Comparison of ENCODE assay signal across 1 cellular context in genomic region chr2:98240796-98241398, GRCh38.
TF ChIP-seq lines count a peak whose summit lies in the region.

No MANE protein-coding gene starts in this region.

TF ChIP-seq in GM23338, 12 proteins besides CTCF, POLR2A, EP300 and RAD21 (continued from another document):
- no peak for TF ChIP-seq ZNF462 (CRISPR knock-in tag; IDR thresholded peaks at IDR 0.05)
- TF ChIP-seq REST (IDR thresholded peaks at IDR 0.05; ENCODE audit: unreplicated experiment) = no peak
- TF ChIP-seq ZNF331 (CRISPR knock-in tag; IDR thresholded peaks at IDR 0.05; ENCODE audit: low read depth) = no peak
